In genomic region chr4:148205481-148205880, GRCh38 we compare ENCODE assay signal across 31 cellular contexts.
"Had no signal": no experiment of that assay in that cellular context is flagged by ENCODE, and none has a peak within 500 bp of the region (broad histone marks: within the 10 kb centered on the region; RNA-seq: fewer than 3 reads in every experiment).

No MANE protein-coding gene starts in this region.

- H3K36me3 ChIP-seq: gastroesophageal sphincter, neutrophil, right lobe of liver, thoracic aorta, uterus, WERI-Rb-1 had no signal

- ATAC-seq: activated CD4-positive, CD25-positive, alpha-beta regulatory T cell treated with anti-CD3 and anti-CD28 coated beads, Interleukin-2, amount 50 U/mL, for 24 hours; gastroesophageal sphincter; mucosa of descending colon; natural killer cell treated with Interleukin-12 subunit alpha and Interleukin-12 subunit beta and Interleukin-15 and Interleukin-18, amount 100 ng/mL, for 72 hours; stimulated activated naive CD8-positive, alpha-beta T cell treated with anti-CD3 and anti-CD28 coated beads, Interleukin-15, Interleukin-2, amounts not matched to agents 100 U/mL and 50 U/mL, for 24 hours had no signal

- H3K36me3 Mint-ChIP-seq: activated CD4-positive, alpha-beta memory T cell treated with anti-CD3 and anti-CD28 coated beads for 36 hours; immature natural killer cell; natural killer cell treated with Interleukin-12 subunit alpha and Interleukin-12 subunit beta and Interleukin-15 and Interleukin-18, amount 100 ng/mL, for 72 hours; type B pancreatic cell had no signal

- H3K4me1 Mint-ChIP-seq: immature natural killer cell had no signal

- H3K27me3 Mint-ChIP-seq: activated CD4-positive, alpha-beta memory T cell treated with anti-CD3 and anti-CD28 coated beads for 36 hours; central memory CD8-positive, alpha-beta T cell; type B pancreatic cell had no signal

- DNase-seq: activated CD4-positive, alpha-beta memory T cell treated with anti-CD3 and anti-CD28 coated beads for 36 hours; activated CD4-positive, alpha-beta T cell treated with anti-CD3 and anti-CD28 coated beads for 48 hours; activated CD8-positive, alpha-beta memory T cell treated with anti-CD3 and anti-CD28 coated beads, Interleukin-2, amount 50 U/mL, for 4 hours; activated gamma-delta T cell treated with Interleukin-2 at 50 U/mL for 16 hours; activated naive CD4-positive, alpha-beta T cell treated with anti-CD3 and anti-CD28 coated beads, Interleukin-2, amount 50 U/mL, for 16 hours; activated T-cell treated with anti-CD3 and anti-CD28 coated beads, Interleukin-2, amount 50 U/mL, for 1 hour; amniotic stem cell; effector CD4-positive, alpha-beta T cell; hypothalamus; immature natural killer cell; mesendoderm; mucosa of descending colon; right lobe of liver; stimulated activated CD4-positive, alpha-beta T cell treated with anti-CD3 and anti-CD28 coated beads, Interleukin-12 subunit alpha, Interleukin-12 subunit beta, amount 100 ng/mL, for 4 hours; stimulated activated CD4-positive, alpha-beta T cell treated with anti-CD3 and anti-CD28 coated beads, Interleukin-4, amount 100 ng/mL, for 1 hour; stimulated activated naive CD8-positive, alpha-beta T cell treated with anti-CD3 and anti-CD28 coated beads, Interleukin-15, Interleukin-2, amounts not matched to agents 100 U/mL and 50 U/mL, for 24 hours; T-helper 9 cell; uterus; WERI-Rb-1 had no signal

- H3K27me3 ChIP-seq: gastroesophageal sphincter, right lobe of liver, uterus had no signal

- H3K4me3 ChIP-seq: gastroesophageal sphincter, lung, mucosa of descending colon, right lobe of liver, skin epidermis, thoracic aorta, uterus had no signal

- H3K27ac Mint-ChIP-seq: activated CD4-positive, alpha-beta memory T cell treated with anti-CD3 and anti-CD28 coated beads for 36 hours; activated T-helper 1 cell treated with anti-CD3 and anti-CD28 coated beads, Interleukin-12 subunit alpha, Interleukin-12 subunit beta, Interleukin-2, Interleukin-4 antibody, amounts not matched to agents 30 ng/mL and 10 ng/mL and 1 ng/mL, durations not matched to agents 14 hours and 24 hours and 36 hours; dendritic cell treated with granulocyte-macrophage colony-stimulating factor and Interleukin-4, amounts not matched to agents 40 ng/mL and 50 ng/mL, for 4 days; immature natural killer cell; natural killer cell treated with Interleukin-12 subunit alpha and Interleukin-12 subunit beta and Interleukin-15 and Interleukin-18, amount 100 ng/mL, for 72 hours; T-helper 1 cell treated with Interleukin-12 subunit alpha and Interleukin-12 subunit beta and Interleukin-4 antibody, amounts not matched to agents 30 μg/mL and 1 μg/mL, for 36 hours; type B pancreatic cell had no signal

- H3K4me3 Mint-ChIP-seq: activated CD4-positive, alpha-beta memory T cell treated with anti-CD3 and anti-CD28 coated beads for 36 hours; activated T-helper 1 cell treated with anti-CD3 and anti-CD28 coated beads, Interleukin-12 subunit alpha, Interleukin-12 subunit beta, Interleukin-2, Interleukin-4 antibody, amounts not matched to agents 30 ng/mL and 10 ng/mL and 1 ng/mL, durations not matched to agents 14 hours and 24 hours and 36 hours; central memory CD8-positive, alpha-beta T cell; dendritic cell treated with granulocyte-macrophage colony-stimulating factor and Interleukin-4, amounts not matched to agents 40 ng/mL and 50 ng/mL, for 4 days; immature natural killer cell; natural killer cell treated with Interleukin-12 subunit alpha and Interleukin-12 subunit beta and Interleukin-15 and Interleukin-18, amount 100 ng/mL, for 72 hours; T-helper 1 cell treated with Interleukin-12 subunit alpha and Interleukin-12 subunit beta and Interleukin-4 antibody, amounts not matched to agents 30 μg/mL and 1 μg/mL, for 36 hours; type B pancreatic cell had no signal

- H3K9me3 ChIP-seq: gastroesophageal sphincter, mucosa of descending colon, neutrophil, right lobe of liver, thoracic aorta, uterus had no signal

- H3K9me3 Mint-ChIP-seq: activated CD4-positive, alpha-beta memory T cell treated with anti-CD3 and anti-CD28 coated beads for 36 hours; activated T-helper 1 cell treated with anti-CD3 and anti-CD28 coated beads, Interleukin-12 subunit alpha, Interleukin-12 subunit beta, Interleukin-2, Interleukin-4 antibody, amounts not matched to agents 30 ng/mL and 10 ng/mL and 1 ng/mL, durations not matched to agents 14 hours and 24 hours and 36 hours; central memory CD8-positive, alpha-beta T cell; dendritic cell treated with granulocyte-macrophage colony-stimulating factor and Interleukin-4, amounts not matched to agents 40 ng/mL and 50 ng/mL, for 4 days; natural killer cell treated with Interleukin-12 subunit alpha and Interleukin-12 subunit beta and Interleukin-15 and Interleukin-18, amount 100 ng/mL, for 72 hours; T-helper 1 cell treated with Interleukin-12 subunit alpha and Interleukin-12 subunit beta and Interleukin-4 antibody, amounts not matched to agents 30 μg/mL and 1 μg/mL, for 36 hours; type B pancreatic cell had no signal

- H3K4me1 ChIP-seq: uterus had no signal
